Comparison of ENCODE assay signal across 8 cellular contexts in genomic region chr15:51830279-51830806, GRCh38. TPM values are rescaled to one million over a fixed set of nuclear protein-coding genes. Genes with fewer than 3 reads are reported as not detected.
DNase-seq lines count a peak whose midpoint lies in the region; ATAC-seq, FAIRE-seq and TF ChIP-seq lines count a peak whose summit lies in the region.

No MANE protein-coding gene starts in this region.

- 0 to 2% methylated on average over 7 to 8 of the region's 8 CpGs for WGBS in gastroesophageal sphincter (ENCODE audit: low coverage in 1 of 2), 2 donors
- 0% methylated on average over 8 of the region's 8 CpGs for WGBS in pancreas, 2 donors

- no peak for TF ChIP-seq CTCF in DOHH2 (IDR thresholded peaks at IDR 0.05; ENCODE audit: low read depth, low read length, poor library complexity, severe bottlenecking)
- no peak for TF ChIP-seq CTCF in WERI-Rb-1 (IDR thresholded peaks at IDR 0.05; ENCODE audit: low read depth, low read length)
- no peak for TF ChIP-seq CTCF in gastroesophageal sphincter (IDR thresholded peaks at IDR 0.05)
- no peak for TF ChIP-seq CTCF in pancreas (IDR thresholded peaks at IDR 0.05)

- TF ChIP-seq POLR2A in gastroesophageal sphincter (IDR thresholded peaks at IDR 0.05), result no peak

- H3K27ac ChIP-seq in DOHH2 (ENCODE audit: low read depth, low read length) (peak overlapping the region; percentile 7; the same call in 1 of the 2 replicates), WERI-Rb-1 (peak overlapping the region; percentile 67), gastroesophageal sphincter (peak overlapping the region; percentile 77 to 91 (median 90)), pancreas (peak overlapping the region; percentile 89 to 96 (median 96))

- DNase-seq in WERI-Rb-1, result no peak
- no peak for DNase-seq in pancreas
- no peak for DNase-seq in HK-2 (ENCODE audit: unreplicated experiment)

- no peaks in the 10 kb centered on the region for H3K9me2 ChIP-seq in DOHH2 (replicated peaks; ENCODE audit: control insufficient read depth, low read length)

- no peak for FAIRE-seq in pancreas (lab: Jason Lieb, UNC)

- H3K4me3 ChIP-seq in DOHH2 (ENCODE audit: low read length), result peak overlapping the region; percentile 92
- H3K4me3 ChIP-seq in WERI-Rb-1 (ENCODE audit: low read depth, low read length), result peak overlapping the region; percentile 91
- H3K4me3 ChIP-seq in gastroesophageal sphincter, result peak overlapping the region; percentile 80 to 95
- H3K4me3 ChIP-seq in pancreas, result peak overlapping the region; percentile 82 to 99 (median 86)

- TF ChIP-seq EP300 in gastroesophageal sphincter (IDR thresholded peaks at IDR 0.05), result no peak

- no peaks in the 10 kb centered on the region for H3F3A ChIP-seq in DOHH2 (ENCODE audit: control insufficient read depth, insufficient read depth)

- H3K79me2 ChIP-seq in DOHH2 (ENCODE audit: control insufficient read depth, low read length), result peaks cover 58% of the 10 kb centered on the region

- H3K4me1 ChIP-seq in DOHH2 (ENCODE audit: control insufficient read depth, low read length) (peaks cover 42% of the 10 kb centered on the region), gastroesophageal sphincter (peaks cover 0 to 56% (median 6%) of the 10 kb centered on the region in 3 donors), pancreas (peaks cover 4 to 13% (median 8%) of the 10 kb centered on the region in 3 donors)

- peaks cover 8% of the 10 kb centered on the region; the same call in 1 of the 2 replicates for H3K27me3 ChIP-seq in DOHH2 (ENCODE audit: control insufficient read depth, low read length)
- H3K27me3 ChIP-seq in WERI-Rb-1 (ENCODE audit: insufficient read depth, low read depth, severe bottlenecking), result no peaks in the 10 kb centered on the region
- no peaks in the 10 kb centered on the region for H3K27me3 ChIP-seq in gastroesophageal sphincter
- H3K27me3 ChIP-seq in pancreas, result no peaks in the 10 kb centered on the region

- intact Hi-C loops in pancreas (cut with DNase I), result no loop called here

- no peaks in the 10 kb centered on the region; the same call in 1 of the 2 replicates for H3K36me3 ChIP-seq in DOHH2 (ENCODE audit: control insufficient read depth, low read length)
- no peaks in the 10 kb centered on the region for H3K36me3 ChIP-seq in WERI-Rb-1
- no peaks in the 10 kb centered on the region for H3K36me3 ChIP-seq in gastroesophageal sphincter
- no peaks in the 10 kb centered on the region for H3K36me3 ChIP-seq in pancreas

- ATAC-seq in HG03039 (IDR thresholded peaks at IDR 0.05; ENCODE audit: unreplicated experiment) (peak; percentile 5), gastroesophageal sphincter (no peak), pancreas (peak; percentile 16 to 39 (median 22)), GM21423 (IDR thresholded peaks at IDR 0.05; ENCODE audit: unreplicated experiment) (no peak)
- ATAC-seq in activated CD4-positive, CD25-positive, alpha-beta regulatory T cell treated with anti-CD3 and anti-CD28 coated beads, Interleukin-2, amount 50 U/mL, for 24 hours, result no peak

- H4K20me1 ChIP-seq in DOHH2 (ENCODE audit: control insufficient read depth, insufficient read depth, low read depth, low read length), result peaks cover 20% of the 10 kb centered on the region; the same call in 1 of the 2 replicates

- H3K9me3 ChIP-seq in DOHH2 (ENCODE audit: control insufficient read depth, insufficient read depth, low read length) (no peaks in the 10 kb centered on the region), WERI-Rb-1 (ENCODE audit: severe bottlenecking) (no peaks in the 10 kb centered on the region), gastroesophageal sphincter (no peaks in the 10 kb centered on the region), pancreas (no peaks in the 10 kb centered on the region)

- peak overlapping the region; percentile 57 for H3K4me2 ChIP-seq in DOHH2 (ENCODE audit: low read length)

RNA-seq across cellular contexts. Expression of gene TMOD3, which starts 0.9 kb away (rescaled TPM):
- total RNA-seq in gastroesophageal sphincter (10 to 100 TPM; 15.9 to 38.8 (median 21.4) TPM), pancreas (10 to 100 TPM; 12.3 to 28.5 (median 15.6) TPM)
- polyA plus RNA-seq in pancreas, result 1 to 10 TPM; 4.4 to 9.1 TPM

Comparison
In these comparisons a context has a peak if more than half of its experiments do, and no peak if none do; other contexts are left out.
1. H3K27ac ChIP-seq: peak in every context shown above with its lines; median percentile 96 in pancreas; 90 in gastroesophageal sphincter; 67 in WERI-Rb-1; 7 in DOHH2.
2. ATAC-seq: peak in HG03039 (single experiment) and pancreas (4 of 4); none in gastroesophageal sphincter (single experiment), activated CD4-positive, CD25-positive, alpha-beta regulatory T cell treated with anti-CD3 and anti-CD28 coated beads, Interleukin-2, amount 50 U/mL, for 24 hours (0 of 2) and GM21423 (single experiment).
3. Peak in every context shown above with its lines, with median percentiles within 50 percentile points of each other: H3K4me3 ChIP-seq.